In genomic region chr5:74240783-74241750, GRCh38 we compare ENCODE assay signal across 12 cellular contexts.
DNase-seq lines count a peak whose midpoint lies in the region; ATAC-seq and TF ChIP-seq lines count a peak whose summit lies in the region.
"Had no signal": no experiment of that assay in that cellular context is flagged by ENCODE, and none has a peak within 500 bp of the region (broad histone marks: within the 10 kb centered on the region; RNA-seq: fewer than 3 reads in every experiment).

No MANE protein-coding gene starts in this region.

- BruUV-seq in PC-9 (replicated peaks; lab: Mats Ljungman, UMichigan), result TSS peak; percentile 100

- H3K4me3 Mint-ChIP-seq in type B pancreatic cell, result peak overlapping the region; percentile 9

- H3K79me2 ChIP-seq in PC-9 (ENCODE audit: low read depth), result no peaks in the 10 kb centered on the region

- H3K9me3 ChIP-seq in PC-9 (ENCODE audit: insufficient read depth, low read depth) (no peaks in the 10 kb centered on the region), esophagus squamous epithelium (no peaks in the 10 kb centered on the region)
- H3K9me3 ChIP-seq: adrenal gland, upper lobe of left lung had no signal

- TF ChIP-seq CTCF in PC-9 (conservative IDR thresholded peaks at IDR 0.05) (0 out of 2 replicates have a peak, but pooled peaks have one; percentile 11), esophagus squamous epithelium (IDR thresholded peaks at IDR 0.05) (no peak), type B pancreatic cell (conservative IDR thresholded peaks at IDR 0.05) (no peak)

- peak overlapping the region; percentile 81 for H3K4me2 ChIP-seq in PC-9

- intact Hi-C loops in PC-9 (cut with micrococcal nuclease; ENCODE audit: unreplicated experiment) (loop anchor here (1.0 to 5.0 kb wide), 8 partner anchors 40 to 402 kb away; no protein-coding TSS in a partner anchor), esophagus squamous epithelium (cut with DNase I) (no loop called here), head of caudate nucleus (cut with DNase I) (no loop called here)

- TF ChIP-seq POLR2A in esophagus squamous epithelium (IDR thresholded peaks at IDR 0.05), result no peak

- no peaks in the 10 kb centered on the region for H3K9me3 Mint-ChIP-seq in activated naive CD4-positive, alpha-beta T cell treated with anti-CD3 and anti-CD28 coated beads, Interleukin-2, amount 50 U/mL, for 72 hours
- H3K9me3 Mint-ChIP-seq in type B pancreatic cell, result peaks cover 6% of the 10 kb centered on the region

- no peaks in the 10 kb centered on the region for H3K9me2 ChIP-seq in PC-9 (ENCODE audit: insufficient read depth)

- H3K36me3 Mint-ChIP-seq in activated naive CD4-positive, alpha-beta T cell treated with anti-CD3 and anti-CD28 coated beads, Interleukin-2, amount 50 U/mL, for 72 hours, result no peaks in the 10 kb centered on the region
- H3K36me3 Mint-ChIP-seq in type B pancreatic cell, result no peaks in the 10 kb centered on the region

- peaks cover 16% of the 10 kb centered on the region for H3K4me1 Mint-ChIP-seq in type B pancreatic cell (ENCODE audit: unreplicated experiment)

- DNase-seq in activated naive CD4-positive, alpha-beta T cell treated with anti-CD3 and anti-CD28 coated beads, Interleukin-2, amount 50 U/mL, for 72 hours (ENCODE audit: low spot score in 2 of 2), result no peak
- DNase-seq in activated naive CD4-positive, alpha-beta T cell treated with anti-CD3 and anti-CD28 coated beads, Interleukin-2, amount 50 U/mL, for 16 hours, result no peak
- DNase-seq in PC-9 (peak; percentile 50 to 96), esophagus squamous epithelium (lab: John Stamatoyannopoulos, UW) (no peak), type B pancreatic cell (ENCODE audit: extremely low spot score, unreplicated experiment) (no peak), left lobe of liver (ENCODE audit: low spot score) (no peak), head of caudate nucleus (no peak)
- DNase-seq: activated CD4-positive, alpha-beta T cell treated with anti-CD3 and anti-CD28 coated beads for 1 hour; occipital lobe; upper lobe of left lung had no signal

- WGBS in esophagus squamous epithelium, 2 donors, result 33 to 52% methylated on average over 5 of the region's 5 CpGs

- H3K4me1 ChIP-seq in PC-9 (replicated peaks; ENCODE audit: insufficient read depth) (peaks cover 60% of the 10 kb centered on the region), esophagus squamous epithelium (peaks cover 0 to 17% (median 8%) of the 10 kb centered on the region in 3 donors)

- H3K4me3 ChIP-seq in PC-9 (peak overlapping the region; percentile 38; the same call in 1 of the 2 replicates), esophagus squamous epithelium (no peak overlapping the region)
- H3K4me3 ChIP-seq: adrenal gland, upper lobe of left lung had no signal

- POLR2A ChIA-PET in PC-9 (lab: Charles Lee; ENCODE audit: unreplicated experiment), result interaction anchor here (0.5 to 0.7 kb wide), 7 partner anchors 31 to 623 kb away, joined by 3 to 5 read pairs (median 4); no protein-coding TSS in a partner anchor

- ATAC-seq in activated naive CD4-positive, alpha-beta T cell treated with anti-CD3 and anti-CD28 coated beads, Interleukin-2, amount 50 U/mL, for 72 hours, result peak; percentile 29 to 93
- ATAC-seq in left lobe of liver (no peak), HG02588 (IDR thresholded peaks at IDR 0.05; ENCODE audit: unreplicated experiment) (no peak)

- CTCF ChIA-PET in PC-9 (lab: Charles Lee), result interaction anchor here (0.7 to 1.3 kb wide), 3 partner anchors 31 to 300 kb away, joined by 4 read pairs; no protein-coding TSS in a partner anchor

- peaks cover 40% of the 10 kb centered on the region for H3F3A ChIP-seq in PC-9 (ENCODE audit: insufficient read depth, low read depth)

- H3K27me3 ChIP-seq in PC-9 (ENCODE audit: insufficient read depth, low read depth) (no peaks in the 10 kb centered on the region), esophagus squamous epithelium (no peaks in the 10 kb centered on the region)
- H3K27me3 ChIP-seq: adrenal gland, upper lobe of left lung had no signal

- no peaks in the 10 kb centered on the region for H4K20me1 ChIP-seq in PC-9 (ENCODE audit: insufficient read depth)

- H3K36me3 ChIP-seq in PC-9 (ENCODE audit: low read depth) (no peaks in the 10 kb centered on the region), esophagus squamous epithelium (no peaks in the 10 kb centered on the region)
- H3K36me3 ChIP-seq: adrenal gland, upper lobe of left lung had no signal

- H3K27ac Mint-ChIP-seq in activated naive CD4-positive, alpha-beta T cell treated with anti-CD3 and anti-CD28 coated beads, Interleukin-2, amount 50 U/mL, for 72 hours, result no peak overlapping the region
- H3K27ac Mint-ChIP-seq in type B pancreatic cell, result peak overlapping the region; percentile 81

- no peaks in the 10 kb centered on the region for H3K27me3 Mint-ChIP-seq in type B pancreatic cell

- no peak overlapping the region for H2AFZ ChIP-seq in PC-9

- peak overlapping the region; percentile 100 for H3K27ac ChIP-seq in PC-9
- peak overlapping the region; percentile 17 to 49 (median 46) for H3K27ac ChIP-seq in esophagus squamous epithelium
- H3K27ac ChIP-seq: adrenal gland, upper lobe of left lung had no signal

Comparison
In these comparisons a context has a peak if more than half of its experiments do, and no peak if none do; other contexts are left out.
1. ATAC-seq: peak in activated naive CD4-positive, alpha-beta T cell treated with anti-CD3 and anti-CD28 coated beads, Interleukin-2, amount 50 U/mL, for 72 hours (2 of 2); none in left lobe of liver (single experiment) and HG02588 (single experiment).
2. DNase-seq: peak in PC-9 (2 of 2); none in activated naive CD4-positive, alpha-beta T cell treated with anti-CD3 and anti-CD28 coated beads, Interleukin-2, amount 50 U/mL, for 72 hours (0 of 2), activated naive CD4-positive, alpha-beta T cell treated with anti-CD3 and anti-CD28 coated beads, Interleukin-2, amount 50 U/mL, for 16 hours (single experiment), esophagus squamous epithelium (single experiment), type B pancreatic cell (single experiment), left lobe of liver (single experiment) and head of caudate nucleus (0 of 42).